ENCODE assay signal across 16 cellular contexts in the genomic region with DNA sequence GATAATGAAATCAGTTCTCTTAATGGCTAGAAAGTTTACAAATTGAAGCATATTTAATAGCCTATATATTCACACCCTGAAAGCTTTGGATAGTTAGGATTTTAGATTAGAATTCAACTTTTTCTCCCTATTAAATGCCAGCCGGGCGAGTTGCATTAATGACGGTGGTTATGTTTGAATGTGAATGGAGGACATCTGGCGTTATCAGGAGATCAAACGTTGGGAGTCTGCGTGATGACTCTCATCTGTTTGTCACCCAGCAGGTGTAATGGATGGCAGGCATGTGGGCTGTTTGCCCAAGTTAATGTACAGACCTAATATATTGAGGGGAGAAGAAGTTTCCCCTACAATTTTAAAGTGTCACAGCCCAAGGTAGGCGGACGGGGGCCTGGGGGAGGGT.
DNase-seq lines count a peak whose midpoint lies in the region; ATAC-seq and TF ChIP-seq lines count a peak whose summit lies in the region.
"Had no signal": no experiment of that assay in that cellular context is flagged by ENCODE, and none has a peak within 500 bp of the region (broad histone marks: within the 10 kb centered on the region; RNA-seq: fewer than 3 reads in every experiment).

No MANE protein-coding gene starts in this region.

- CTCF ChIA-PET in SK-N-SH (lab: Yijun Ruan, JAX) (interaction anchor here (1.1 kb wide), 1 partner anchor 15 kb away, joined by 5 read pairs; no protein-coding TSS in a partner anchor), RWPE1 (lab: Yijun Ruan, JAX) (no interaction called here)
- CTCF ChIA-PET in activated CD4-positive, alpha-beta memory T cell treated with anti-CD3 and anti-CD28 coated beads for 36 hours (lab: Charles Lee), result no interaction called here

- no peak for TF ChIP-seq RAD21 in SK-N-SH (IDR thresholded peaks at IDR 0.05; ENCODE audit: low read length)

- H3K4me3 ChIP-seq in SK-N-SH (ENCODE audit: low read depth in 2 of 2, low read length in 1 of 2), result no peak overlapping the region
- peak overlapping the region; percentile 41 for H3K4me3 ChIP-seq in endodermal cell (ENCODE audit: low read length)
- no peak overlapping the region for H3K4me3 ChIP-seq in spleen
- H3K4me3 ChIP-seq: BLaER1, GM23338 had no signal

- TF ChIP-seq EP300 in SK-N-SH (IDR thresholded peaks at IDR 0.05; ENCODE audit: borderline replicate concordance in 1 of 2, low read depth in 1 of 2, low read length in 1 of 2), result peak in 1 of 2 experiments; percentile 11; a peak in 1 of 4 replicates

- no peaks in the 10 kb centered on the region for H3F3A ChIP-seq in SK-N-SH (replicated peaks; ENCODE audit: insufficient read depth)

- peak overlapping the region; percentile 75 for H3K27ac Mint-ChIP-seq in endodermal cell
- no peak overlapping the region for H3K27ac Mint-ChIP-seq in activated CD4-positive, alpha-beta memory T cell treated with anti-CD3 and anti-CD28 coated beads for 36 hours
- H3K27ac Mint-ChIP-seq: CD8-positive, alpha-beta T cell; GM23338 had no signal

- peaks cover 29% of the 10 kb centered on the region for H3K4me1 Mint-ChIP-seq in endodermal cell
- no peaks in the 10 kb centered on the region for H3K4me1 Mint-ChIP-seq in activated CD4-positive, alpha-beta memory T cell treated with anti-CD3 and anti-CD28 coated beads for 36 hours (ENCODE audit: low read depth)

- no peak for TF ChIP-seq POLR2A in spleen (IDR thresholded peaks at IDR 0.05)

- no peaks in the 10 kb centered on the region for H4K20me1 ChIP-seq in SK-N-SH (ENCODE audit: insufficient read depth)
- H4K20me1 ChIP-seq: BLaER1 had no signal

- intact Hi-C loops in activated CD4-positive, alpha-beta memory T cell treated with anti-CD3 and anti-CD28 coated beads for 36 hours (cut with micrococcal nuclease), result no loop called here
- intact Hi-C loops in spleen (cut with DNase I; ENCODE audit: low total_unique reads), result no loop called here

- H3K4me1 ChIP-seq in SK-N-SH (ENCODE audit: control insufficient read depth in 1 of 2, insufficient read depth in 2 of 2, low read depth in 1 of 2, low read length in 1 of 2) (peaks cover 0 to 3% of the 10 kb centered on the region in 2 experiments; a peak in 2 of 4 replicates), endodermal cell (ENCODE audit: control insufficient read depth, insufficient read depth, low read length) (peaks cover 3% of the 10 kb centered on the region), spleen (no peaks in the 10 kb centered on the region)
- H3K4me1 ChIP-seq: BLaER1 had no signal

- H3K79me2 ChIP-seq in SK-N-SH (ENCODE audit: insufficient read depth), result no peaks in the 10 kb centered on the region

- TF ChIP-seq CTCF in SK-N-SH (IDR thresholded peaks at IDR 0.05) (no peak), endodermal cell (conservative IDR thresholded peaks at IDR 0.05) (no peak), RWPE1 (conservative IDR thresholded peaks at IDR 0.05; ENCODE audit: low read depth) (no peak), spleen (IDR thresholded peaks at IDR 0.05 in 8 of 11, conservative IDR thresholded peaks at IDR 0.05 in 3 of 11) (no peak)

- ATAC-seq in SK-N-SH treated with all-trans-retinoic acid at 6 μM for 48 hours, result no peak
- ATAC-seq: CD8-positive, alpha-beta T cell had no signal

- H3K9me3 ChIP-seq in SK-N-SH (no peaks in the 10 kb centered on the region), endodermal cell (ENCODE audit: control insufficient read depth, low read length) (no peaks in the 10 kb centered on the region), spleen (no peaks in the 10 kb centered on the region)
- H3K9me3 ChIP-seq: BLaER1 had no signal

- POLR2A ChIA-PET in SK-N-SH (lab: Yijun Ruan, JAX), result no interaction called here
- POLR2A ChIA-PET in activated CD4-positive, alpha-beta memory T cell treated with anti-CD3 and anti-CD28 coated beads for 36 hours (lab: Charles Lee), result no interaction called here
- POLR2A ChIA-PET in RWPE1 (lab: Yijun Ruan, JAX; ENCODE audit: low non-redundant PET), result no interaction called here

- H3K27me3 Mint-ChIP-seq in endodermal cell (ENCODE audit: insufficient read depth), result no peaks in the 10 kb centered on the region
- H3K27me3 Mint-ChIP-seq in activated CD4-positive, alpha-beta memory T cell treated with anti-CD3 and anti-CD28 coated beads for 36 hours, result no peaks in the 10 kb centered on the region

- no peaks in the 10 kb centered on the region for H3K27me3 ChIP-seq in SK-N-SH (ENCODE audit: insufficient read depth)
- no peaks in the 10 kb centered on the region for H3K27me3 ChIP-seq in endodermal cell (ENCODE audit: control insufficient read depth, insufficient read depth, low read length, poor library complexity, severe bottlenecking)
- H3K27me3 ChIP-seq in spleen (replicated peaks in 1 of 7), result no peaks in the 10 kb centered on the region
- H3K27me3 ChIP-seq: BLaER1 had no signal

- peak overlapping the region; percentile 22 for H3K4me3 Mint-ChIP-seq in endodermal cell
- no peak overlapping the region for H3K4me3 Mint-ChIP-seq in activated CD4-positive, alpha-beta memory T cell treated with anti-CD3 and anti-CD28 coated beads for 36 hours
- H3K4me3 Mint-ChIP-seq: CD8-positive, alpha-beta T cell; GM23338 had no signal

- 43% methylated on average over 8 of the region's 8 CpGs for WGBS in SK-N-SH (ENCODE audit: low lambda C conversion rate)
- 78 to 80% methylated on average over 4 to 8 of the region's 8 CpGs for WGBS in endodermal cell (ENCODE audit: insufficient coverage in 1 of 2, insufficient read length in 1 of 2), 2 experiments
- 84 to 91% (median 86%) methylated on average over 8 of the region's 8 CpGs for WGBS in spleen, 5 donors

- no peak overlapping the region for H2AFZ ChIP-seq in SK-N-SH (ENCODE audit: low read depth)
- H2AFZ ChIP-seq: GM23338 had no signal

- no peaks in the 10 kb centered on the region for H3K36me3 Mint-ChIP-seq in endodermal cell (ENCODE audit: low read depth)
- H3K36me3 Mint-ChIP-seq in activated CD4-positive, alpha-beta memory T cell treated with anti-CD3 and anti-CD28 coated beads for 36 hours, result no peaks in the 10 kb centered on the region
- H3K36me3 Mint-ChIP-seq: CD8-positive, alpha-beta T cell had no signal

- H3K36me3 ChIP-seq in SK-N-SH (replicated peaks in 1 of 2; ENCODE audit: control insufficient read depth in 1 of 2, insufficient read depth in 2 of 2, low read length in 1 of 2) (no peaks in the 10 kb centered on the region), endodermal cell (ENCODE audit: control insufficient read depth, insufficient read depth, low read length) (no peaks in the 10 kb centered on the region), spleen (no peaks in the 10 kb centered on the region)
- H3K36me3 ChIP-seq: BLaER1 had no signal

- H3K9ac ChIP-seq in SK-N-SH (no peak overlapping the region), endodermal cell (ENCODE audit: extremely low read depth, low read length, poor library complexity, severe bottlenecking) (no peak overlapping the region)
- H3K9ac ChIP-seq: BLaER1 had no signal

- DNase-seq in SK-N-SH (peak; percentile 7), NCI-H748 (lab: John Stamatoyannopoulos, UW; ENCODE audit: unreplicated experiment) (peak; percentile 46), endodermal cell (no peak), RWPE1 (ENCODE audit: low spot score) (no peak), spleen (no peak)
- no peak for DNase-seq in activated CD4-positive, alpha-beta memory T cell treated with anti-CD3 and anti-CD28 coated beads for 36 hours
- DNase-seq: Calu3; CD8-positive, alpha-beta T cell; DMS79; Kasumi-1; NCI-H1105; NCI-H2227 treated with DMSO at 0.1 percent for 48 hours; NCI-H510A treated with DMSO at 0.1 percent for 48 hours had no signal

- H3K27ac ChIP-seq in SK-N-SH (ENCODE audit: low read depth in 2 of 2, low read length in 1 of 2) (no peak overlapping the region), endodermal cell (ENCODE audit: low read depth, low read length) (no peak overlapping the region), RWPE1 (no peak overlapping the region), spleen (no peak overlapping the region)
- H3K27ac ChIP-seq: BLaER1 had no signal

- H3K9me3 Mint-ChIP-seq in endodermal cell, result no peaks in the 10 kb centered on the region
- H3K9me3 Mint-ChIP-seq in activated CD4-positive, alpha-beta memory T cell treated with anti-CD3 and anti-CD28 coated beads for 36 hours, result peaks cover 7% of the 10 kb centered on the region
- H3K9me3 Mint-ChIP-seq: GM23338 had no signal

- H3K9me2 ChIP-seq in SK-N-SH, result no peaks in the 10 kb centered on the region

- H3K4me2 ChIP-seq in SK-N-SH, result no peak overlapping the region
- H3K4me2 ChIP-seq: BLaER1, GM23338 had no signal

TF ChIP-seq in SK-N-SH, 30 proteins besides CTCF, POLR2A, EP300 and RAD21:
- TF ChIP-seq NFIC (IDR thresholded peaks at IDR 0.05; ENCODE audit: borderline replicate concordance) (no peak), GATA2 (CRISPR knock-in tag; IDR thresholded peaks at IDR 0.05) (peak; percentile 59)

TF ChIP-seq in SK-N-SH treated with all-trans-retinoic acid at 6 μM for 48 hours, 23 proteins besides CTCF, POLR2A, EP300 and RAD21 (continues in another document):
- TF ChIP-seq ZNF70 (CRISPR knock-in tag; IDR thresholded peaks at IDR 0.05) (no peak), ZNF565 (CRISPR knock-in tag; conservative IDR thresholded peaks at IDR 0.05; ENCODE audit: low read depth) (no peak), GLIS3 (CRISPR knock-in tag; IDR thresholded peaks at IDR 0.05) (no peak), ZC3H10 (CRISPR knock-in tag; IDR thresholded peaks at IDR 0.05) (no peak), ESRRG (CRISPR knock-in tag; IDR thresholded peaks at IDR 0.05) (no peak), TCF4 (CRISPR knock-in tag; IDR thresholded peaks at IDR 0.05; ENCODE audit: borderline replicate concordance) (no peak), ARNTL (CRISPR knock-in tag; IDR thresholded peaks at IDR 0.05; ENCODE audit: borderline replicate concordance, low read depth) (no peak), OSR1 (CRISPR knock-in tag; IDR thresholded peaks at IDR 0.05) (no peak)
- TF ChIP-seq, protein P1, sequence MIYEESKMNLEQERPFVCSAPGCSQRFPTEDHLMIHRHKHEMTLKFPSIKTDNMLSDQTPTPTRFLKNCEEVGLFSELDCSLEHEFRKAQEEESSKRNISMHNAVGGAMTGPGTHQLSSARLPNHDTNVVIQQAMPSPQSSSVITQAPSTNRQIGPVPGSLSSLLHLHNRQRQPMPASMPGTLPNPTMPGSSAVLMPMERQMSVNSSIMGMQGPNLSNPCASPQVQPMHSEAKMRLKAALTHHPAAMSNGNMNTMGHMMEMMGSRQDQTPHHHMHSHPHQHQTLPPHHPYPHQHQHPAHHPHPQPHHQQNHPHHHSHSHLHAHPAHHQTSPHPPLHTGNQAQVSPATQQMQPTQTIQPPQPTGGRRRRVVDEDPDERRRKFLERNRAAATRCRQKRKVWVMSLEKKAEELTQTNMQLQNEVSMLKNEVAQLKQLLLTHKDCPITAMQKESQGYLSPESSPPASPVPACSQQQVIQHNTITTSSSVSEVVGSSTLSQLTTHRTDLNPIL (CRISPR knock-in tag; IDR thresholded peaks at IDR 0.05; ENCODE audit: low read depth), result no peak

Comparison
In these comparisons a context has a peak if more than half of its experiments do, and no peak if none do; other contexts are left out.
1. DNase-seq: peak in SK-N-SH (single experiment) and NCI-H748 (single experiment); none in endodermal cell (single experiment), activated CD4-positive, alpha-beta memory T cell treated with anti-CD3 and anti-CD28 coated beads for 36 hours (single experiment), RWPE1 (single experiment) and spleen (single experiment).